In genomic region chr20:36460648-36461599, GRCh38 we compare ENCODE assay signal across 1 cellular context.
A peak's percentile ranks its signal among the peaks of the same experiment; 100 is the strongest.
TF ChIP-seq lines count a peak whose summit lies in the region.

No MANE protein-coding gene starts in this region.

TF ChIP-seq in K562, 482 proteins besides CTCF, POLR2A, EP300 and RAD21 (continued from another document and continues in another):
- TF ChIP-seq ZBTB40 (IDR thresholded peaks at IDR 0.05) (peak; percentile 30; the same call in 1 of the 2 replicates), ZBTB40 (CRISPR knock-in tag; IDR thresholded peaks at IDR 0.05) (no peak), PREB (CRISPR knock-in tag; IDR thresholded peaks at IDR 0.05) (no peak), CGGBP1 (CRISPR knock-in tag; IDR thresholded peaks at IDR 0.05) (0 out of 2 replicates have a peak, but pooled peaks have one; percentile 57), NONO (IDR thresholded peaks at IDR 0.05; ENCODE audit: low read depth in 2 of 2, low read length in 1 of 2) (peak; percentile 46 to 78; a peak in 3 of 4 replicates), E4F1 (CRISPR knock-in tag; IDR thresholded peaks at IDR 0.05; ENCODE audit: borderline replicate concordance) (no peak), ZNF232 (CRISPR knock-in tag; IDR thresholded peaks at IDR 0.05) (peak; percentile 92), TRIM28 (IDR thresholded peaks at IDR 0.05) (no peak), PHF21A (IDR thresholded peaks at IDR 0.05; ENCODE audit: borderline replicate concordance, low read depth) (no peak), ETS1 (conservative IDR thresholded peaks at IDR 0.05; ENCODE audit: control insufficient read depth, low read depth, low read length) (0 out of 2 replicates have a peak, but pooled peaks have one; percentile 17), FOXA3 (CRISPR knock-in tag; conservative IDR thresholded peaks at IDR 0.05 in 1 of 2, IDR thresholded peaks at IDR 0.05 in 1 of 2) (peak in 1 of 2 experiments; percentile 73; a peak in 2 of 4 replicates), EGR1 (conservative IDR thresholded peaks at IDR 0.05) (0 out of 2 replicates have a peak, but pooled peaks have one; percentile 38), REST (CRISPR knock-in tag; IDR thresholded peaks at IDR 0.05; ENCODE audit: low read depth) (peak; percentile 49; the same call in 1 of the 2 replicates), MTA3 (IDR thresholded peaks at IDR 0.05; ENCODE audit: borderline replicate concordance) (0 out of 2 replicates have a peak, but pooled peaks have one; percentile 61), SFPQ (IDR thresholded peaks at IDR 0.05; ENCODE audit: low read depth, low read length) (no peak), BACH1 (tag; IDR thresholded peaks at IDR 0.05) (0 out of 2 replicates have a peak, but pooled peaks have one; percentile 39), THRA (IDR thresholded peaks at IDR 0.05) (no peak), ZNF12 (CRISPR knock-in tag; IDR thresholded peaks at IDR 0.05) (0 out of 2 replicates have a peak, but pooled peaks have one; percentile 19), JUN (IDR thresholded peaks at IDR 0.05; ENCODE audit: borderline replicate concordance, low read depth, low read length) (no peak), JUN (CRISPR knock-in tag; IDR thresholded peaks at IDR 0.05; ENCODE audit: borderline replicate concordance) (peak; percentile 90), MITF (IDR thresholded peaks at IDR 0.05) (no peak), HES1 (IDR thresholded peaks at IDR 0.05; ENCODE audit: low read depth) (no peak), GABPB1 (CRISPR knock-in tag; IDR thresholded peaks at IDR 0.05) (peak; percentile 62; the same call in 1 of the 2 replicates), SMARCA4 (IDR thresholded peaks at IDR 0.05) (peak; percentile 38; the same call in 1 of the 2 replicates), MTA2 (IDR thresholded peaks at IDR 0.05; ENCODE audit: low read depth) (no peak), SLC30A9 (CRISPR knock-in tag; IDR thresholded peaks at IDR 0.05) (no peak), POLR2B (IDR thresholded peaks at IDR 0.05; ENCODE audit: low read depth, partially characterized antibody) (peak; percentile 78), KLF1 (tag; IDR thresholded peaks at IDR 0.05) (peak; percentile 46; the same call in 1 of the 2 replicates), FOS (IDR thresholded peaks at IDR 0.05; ENCODE audit: extremely low read depth, insufficient read length) (no peak), MIER1 (IDR thresholded peaks at IDR 0.05; ENCODE audit: low read depth) (no peak)
